ENCODE assay signal across 8 cellular contexts in genomic region chr15:94230886-94231727, GRCh38. TPM values are rescaled to one million over a fixed set of nuclear protein-coding genes. Genes with fewer than 3 reads are reported as not detected.
DNase-seq lines count a peak whose midpoint lies in the region; ATAC-seq and TF ChIP-seq lines count a peak whose summit lies in the region.

A gene with protein sequence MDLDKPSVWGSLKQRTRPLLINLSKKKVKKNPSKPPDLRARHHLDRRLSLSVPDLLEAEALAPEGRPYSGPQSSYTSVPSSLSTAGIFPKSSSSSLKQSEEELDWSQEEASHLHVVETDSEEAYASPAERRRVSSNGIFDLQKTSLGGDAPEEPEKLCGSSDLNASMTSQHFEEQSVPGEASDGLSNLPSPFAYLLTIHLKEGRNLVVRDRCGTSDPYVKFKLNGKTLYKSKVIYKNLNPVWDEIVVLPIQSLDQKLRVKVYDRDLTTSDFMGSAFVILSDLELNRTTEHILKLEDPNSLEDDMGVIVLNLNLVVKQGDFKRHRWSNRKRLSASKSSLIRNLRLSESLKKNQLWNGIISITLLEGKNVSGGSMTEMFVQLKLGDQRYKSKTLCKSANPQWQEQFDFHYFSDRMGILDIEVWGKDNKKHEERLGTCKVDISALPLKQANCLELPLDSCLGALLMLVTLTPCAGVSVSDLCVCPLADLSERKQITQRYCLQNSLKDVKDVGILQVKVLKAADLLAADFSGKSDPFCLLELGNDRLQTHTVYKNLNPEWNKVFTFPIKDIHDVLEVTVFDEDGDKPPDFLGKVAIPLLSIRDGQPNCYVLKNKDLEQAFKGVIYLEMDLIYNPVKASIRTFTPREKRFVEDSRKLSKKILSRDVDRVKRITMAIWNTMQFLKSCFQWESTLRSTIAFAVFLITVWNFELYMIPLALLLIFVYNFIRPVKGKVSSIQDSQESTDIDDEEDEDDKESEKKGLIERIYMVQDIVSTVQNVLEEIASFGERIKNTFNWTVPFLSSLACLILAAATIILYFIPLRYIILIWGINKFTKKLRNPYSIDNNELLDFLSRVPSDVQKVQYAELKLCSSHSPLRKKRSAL (plus strand): TSS chr15:94231561. CDS start chr15:94298266, 66,705 bp downstream.

- TF ChIP-seq CTCF in VCaP (conservative IDR thresholded peaks at IDR 0.05): peak; percentile 62

- DNase-seq in NCI-H1105 (lab: John Stamatoyannopoulos, UW) (peak; percentile 39), left lobe of liver (ENCODE audit: low spot score) (peak; percentile 85), NCI-H128 (lab: John Stamatoyannopoulos, UW; ENCODE audit: unreplicated experiment) (no peak)
- DNase-seq in central memory CD4-positive, alpha-beta T cell: peak; percentile 79
- peak; percentile 53 to 66 (median 62) for DNase-seq in stimulated activated CD4-positive, alpha-beta T cell treated with anti-CD3 and anti-CD28 coated beads, TNF-alpha, amount 100 ng/mL, for 4 hours (ENCODE audit: low read depth in 3 of 3)

- peak; percentile 37 for TF ChIP-seq POLR2A in GM10847 (IDR thresholded peaks at IDR 0.05; ENCODE audit: extremely low read depth, insufficient read length)

- peak within 1 kb of the TSS; percentile 94 for H3K27ac ChIP-seq in VCaP

- peak; percentile 71 for ATAC-seq in HG02588 (IDR thresholded peaks at IDR 0.05; ENCODE audit: unreplicated experiment)
- ATAC-seq in left lobe of liver: peak; percentile 96

RNA-seq across cellular contexts. Expression of the gene that starts here (rescaled TPM):
- total RNA-seq in left lobe of liver: 6.5 TPM
